ENCODE assay signal across 1 cellular context in genomic region chr1:42962641-42963377, GRCh38.
TF ChIP-seq lines count a peak whose summit lies in the region.

No MANE protein-coding gene starts in this region.

TF ChIP-seq in H1, 55 proteins besides CTCF, POLR2A, EP300 and RAD21 (continued from another document):
- 0 out of 2 replicates have a peak, but pooled peaks have one; percentile 45 for TF ChIP-seq YY1 (IDR thresholded peaks at IDR 0.05; ENCODE audit: low read depth, low read length)
- TF ChIP-seq E2F6 (IDR thresholded peaks at IDR 0.05), result no peak
- TF ChIP-seq CEBPB (IDR thresholded peaks at IDR 0.05; ENCODE audit: low read depth, low read length), result peak; percentile 59; the same call in 1 of the 2 replicates
- no peak for TF ChIP-seq JUND (IDR thresholded peaks at IDR 0.05; ENCODE audit: low read length)
- TF ChIP-seq RXRA (IDR thresholded peaks at IDR 0.05; ENCODE audit: insufficient read depth, low read depth, low read length), result no peak
- TF ChIP-seq TAF7 (optimal IDR thresholded peaks at IDR 0.05; ENCODE audit: borderline replicate concordance, low read depth, low read length), result no peak
- TF ChIP-seq CTBP2 (IDR thresholded peaks at IDR 0.05; ENCODE audit: borderline replicate concordance, insufficient read depth, insufficient read length, low read length), result no peak
- TF ChIP-seq SP1 (IDR thresholded peaks at IDR 0.05; ENCODE audit: low read depth, low read length), result peak; percentile 65; the same call in 1 of the 2 replicates
- TF ChIP-seq, protein P1, sequence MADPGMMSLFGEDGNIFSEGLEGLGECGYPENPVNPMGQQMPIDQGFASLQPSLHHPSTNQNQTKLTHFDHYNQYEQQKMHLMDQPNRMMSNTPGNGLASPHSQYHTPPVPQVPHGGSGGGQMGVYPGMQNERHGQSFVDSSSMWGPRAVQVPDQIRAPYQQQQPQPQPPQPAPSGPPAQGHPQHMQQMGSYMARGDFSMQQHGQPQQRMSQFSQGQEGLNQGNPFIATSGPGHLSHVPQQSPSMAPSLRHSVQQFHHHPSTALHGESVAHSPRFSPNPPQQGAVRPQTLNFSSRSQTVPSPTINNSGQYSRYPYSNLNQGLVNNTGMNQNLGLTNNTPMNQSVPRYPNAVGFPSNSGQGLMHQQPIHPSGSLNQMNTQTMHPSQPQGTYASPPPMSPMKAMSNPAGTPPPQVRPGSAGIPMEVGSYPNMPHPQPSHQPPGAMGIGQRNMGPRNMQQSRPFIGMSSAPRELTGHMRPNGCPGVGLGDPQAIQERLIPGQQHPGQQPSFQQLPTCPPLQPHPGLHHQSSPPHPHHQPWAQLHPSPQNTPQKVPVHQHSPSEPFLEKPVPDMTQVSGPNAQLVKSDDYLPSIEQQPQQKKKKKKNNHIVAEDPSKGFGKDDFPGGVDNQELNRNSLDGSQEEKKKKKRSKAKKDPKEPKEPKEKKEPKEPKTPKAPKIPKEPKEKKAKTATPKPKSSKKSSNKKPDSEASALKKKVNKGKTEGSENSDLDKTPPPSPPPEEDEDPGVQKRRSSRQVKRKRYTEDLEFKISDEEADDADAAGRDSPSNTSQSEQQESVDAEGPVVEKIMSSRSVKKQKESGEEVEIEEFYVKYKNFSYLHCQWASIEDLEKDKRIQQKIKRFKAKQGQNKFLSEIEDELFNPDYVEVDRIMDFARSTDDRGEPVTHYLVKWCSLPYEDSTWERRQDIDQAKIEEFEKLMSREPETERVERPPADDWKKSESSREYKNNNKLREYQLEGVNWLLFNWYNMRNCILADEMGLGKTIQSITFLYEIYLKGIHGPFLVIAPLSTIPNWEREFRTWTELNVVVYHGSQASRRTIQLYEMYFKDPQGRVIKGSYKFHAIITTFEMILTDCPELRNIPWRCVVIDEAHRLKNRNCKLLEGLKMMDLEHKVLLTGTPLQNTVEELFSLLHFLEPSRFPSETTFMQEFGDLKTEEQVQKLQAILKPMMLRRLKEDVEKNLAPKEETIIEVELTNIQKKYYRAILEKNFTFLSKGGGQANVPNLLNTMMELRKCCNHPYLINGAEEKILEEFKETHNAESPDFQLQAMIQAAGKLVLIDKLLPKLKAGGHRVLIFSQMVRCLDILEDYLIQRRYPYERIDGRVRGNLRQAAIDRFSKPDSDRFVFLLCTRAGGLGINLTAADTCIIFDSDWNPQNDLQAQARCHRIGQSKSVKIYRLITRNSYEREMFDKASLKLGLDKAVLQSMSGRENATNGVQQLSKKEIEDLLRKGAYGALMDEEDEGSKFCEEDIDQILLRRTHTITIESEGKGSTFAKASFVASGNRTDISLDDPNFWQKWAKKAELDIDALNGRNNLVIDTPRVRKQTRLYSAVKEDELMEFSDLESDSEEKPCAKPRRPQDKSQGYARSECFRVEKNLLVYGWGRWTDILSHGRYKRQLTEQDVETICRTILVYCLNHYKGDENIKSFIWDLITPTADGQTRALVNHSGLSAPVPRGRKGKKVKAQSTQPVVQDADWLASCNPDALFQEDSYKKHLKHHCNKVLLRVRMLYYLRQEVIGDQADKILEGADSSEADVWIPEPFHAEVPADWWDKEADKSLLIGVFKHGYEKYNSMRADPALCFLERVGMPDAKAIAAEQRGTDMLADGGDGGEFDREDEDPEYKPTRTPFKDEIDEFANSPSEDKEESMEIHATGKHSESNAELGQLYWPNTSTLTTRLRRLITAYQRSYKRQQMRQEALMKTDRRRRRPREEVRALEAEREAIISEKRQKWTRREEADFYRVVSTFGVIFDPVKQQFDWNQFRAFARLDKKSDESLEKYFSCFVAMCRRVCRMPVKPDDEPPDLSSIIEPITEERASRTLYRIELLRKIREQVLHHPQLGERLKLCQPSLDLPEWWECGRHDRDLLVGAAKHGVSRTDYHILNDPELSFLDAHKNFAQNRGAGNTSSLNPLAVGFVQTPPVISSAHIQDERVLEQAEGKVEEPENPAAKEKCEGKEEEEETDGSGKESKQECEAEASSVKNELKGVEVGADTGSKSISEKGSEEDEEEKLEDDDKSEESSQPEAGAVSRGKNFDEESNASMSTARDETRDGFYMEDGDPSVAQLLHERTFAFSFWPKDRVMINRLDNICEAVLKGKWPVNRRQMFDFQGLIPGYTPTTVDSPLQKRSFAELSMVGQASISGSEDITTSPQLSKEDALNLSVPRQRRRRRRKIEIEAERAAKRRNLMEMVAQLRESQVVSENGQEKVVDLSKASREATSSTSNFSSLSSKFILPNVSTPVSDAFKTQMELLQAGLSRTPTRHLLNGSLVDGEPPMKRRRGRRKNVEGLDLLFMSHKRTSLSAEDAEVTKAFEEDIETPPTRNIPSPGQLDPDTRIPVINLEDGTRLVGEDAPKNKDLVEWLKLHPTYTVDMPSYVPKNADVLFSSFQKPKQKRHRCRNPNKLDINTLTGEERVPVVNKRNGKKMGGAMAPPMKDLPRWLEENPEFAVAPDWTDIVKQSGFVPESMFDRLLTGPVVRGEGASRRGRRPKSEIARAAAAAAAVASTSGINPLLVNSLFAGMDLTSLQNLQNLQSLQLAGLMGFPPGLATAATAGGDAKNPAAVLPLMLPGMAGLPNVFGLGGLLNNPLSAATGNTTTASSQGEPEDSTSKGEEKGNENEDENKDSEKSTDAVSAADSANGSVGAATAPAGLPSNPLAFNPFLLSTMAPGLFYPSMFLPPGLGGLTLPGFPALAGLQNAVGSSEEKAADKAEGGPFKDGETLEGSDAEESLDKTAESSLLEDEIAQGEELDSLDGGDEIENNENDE (IDR thresholded peaks at IDR 0.05; ENCODE audit: insufficient replicate concordance, low read length), result no peak
- TF ChIP-seq TAF1 (IDR thresholded peaks at IDR 0.05; ENCODE audit: low read depth, low read length), result peak; percentile 52; the same call in 1 of the 2 replicates
- TF ChIP-seq TBP (IDR thresholded peaks at IDR 0.05; ENCODE audit: low read depth, low read length), result peak; percentile 44; the same call in 1 of the 2 replicates
- TF ChIP-seq HDAC6 (IDR thresholded peaks at IDR 0.05; ENCODE audit: low read depth, low read length), result no peak
- TF ChIP-seq EZH2 (IDR thresholded peaks at IDR 0.05; ENCODE audit: low read depth, low read length, severe bottlenecking), result no peak
- TF ChIP-seq SRF (IDR thresholded peaks at IDR 0.05; ENCODE audit: low read depth, low read length), result peak; percentile 89
- TF ChIP-seq SP2 (IDR thresholded peaks at IDR 0.05; ENCODE audit: low read length), result no peak
- TF ChIP-seq SIN3A (conservative IDR thresholded peaks at IDR 0.05 in 1 of 2, IDR thresholded peaks at IDR 0.05 in 1 of 2; ENCODE audit: low read depth in 1 of 2, low read length in 2 of 2), result peak in 1 of 2 experiments; percentile 70; a peak in 1 of 4 replicates
- no peak for TF ChIP-seq SP4 (IDR thresholded peaks at IDR 0.05; ENCODE audit: low read length)
- no peak for TF ChIP-seq CHD1 (IDR thresholded peaks at IDR 0.05; ENCODE audit: low read depth, low read length)
- TF ChIP-seq CBX8 (IDR thresholded peaks at IDR 0.05; ENCODE audit: borderline replicate concordance, low read depth, low read length), result no peak
- TF ChIP-seq HDAC2 (IDR thresholded peaks at IDR 0.05; ENCODE audit: borderline replicate concordance in 1 of 2, low read depth in 2 of 2, low read length in 2 of 2), result peak in 1 of 2 experiments; percentile 35; a peak in 1 of 4 replicates
- TF ChIP-seq RNF2 (IDR thresholded peaks at IDR 0.05; ENCODE audit: borderline replicate concordance, low read depth, low read length, missing control alignments, poor library complexity, severe bottlenecking), result no peak
- TF ChIP-seq NANOG (IDR thresholded peaks at IDR 0.05; ENCODE audit: insufficient read depth, low read depth, low read length, poor library complexity, severe bottlenecking), result no peak
TF ChIP-seq in H1: peak in this region for 12.
